Comparison of ENCODE assay signal across 9 cellular contexts in the genomic region with DNA sequence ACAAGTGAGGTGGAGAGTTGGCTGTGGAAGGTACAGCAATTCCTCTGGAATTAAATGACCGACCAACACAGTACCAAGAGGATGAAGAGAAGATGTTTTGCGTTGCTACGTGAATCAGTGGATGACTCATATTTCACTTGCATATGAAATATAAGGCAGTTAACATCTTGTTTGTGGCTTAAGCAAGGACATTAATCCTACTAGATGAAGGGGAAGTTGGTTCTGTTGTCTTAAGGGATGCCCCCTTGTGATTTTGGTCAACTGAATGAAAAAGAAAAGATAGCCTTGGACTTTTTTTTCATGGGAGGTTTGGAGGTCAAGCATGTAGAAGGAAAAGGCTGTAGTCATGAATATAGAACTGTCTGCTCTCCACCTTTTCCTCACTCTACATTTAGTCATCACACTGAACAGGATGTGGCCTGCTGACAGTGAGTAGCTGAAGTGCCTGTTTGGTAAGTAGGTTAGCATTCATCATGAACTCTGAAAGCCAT. TPM values are rescaled to one million over a fixed set of nuclear protein-coding genes. Genes with fewer than 3 reads are reported as not detected.
DNase-seq lines count a peak whose midpoint lies in the region; ATAC-seq and TF ChIP-seq lines count a peak whose summit lies in the region.
"Had no signal": no experiment of that assay in that cellular context is flagged by ENCODE, and none has a peak within 500 bp of the region (broad histone marks: within the 10 kb centered on the region; RNA-seq: fewer than 3 reads in every experiment).

No MANE protein-coding gene starts in this region.

- peaks cover 29% of the 10 kb centered on the region for H3K4me1 Mint-ChIP-seq in activated T-helper 2 cell treated with anti-CD3 and anti-CD28 coated beads, Interferon-gamma antibody, Interleukin-2, Interleukin-4, amounts not matched to agents 10 μg/mL and 5 μg/mL and 100 μg/mL, durations not matched to agents 14 hours and 24 hours and 36 hours (ENCODE audit: low read depth)

- peak overlapping the region; percentile 13 for H3K4me3 Mint-ChIP-seq in activated T-helper 2 cell treated with anti-CD3 and anti-CD28 coated beads, Interferon-gamma antibody, Interleukin-2, Interleukin-4, amounts not matched to agents 10 μg/mL and 5 μg/mL and 100 μg/mL, durations not matched to agents 14 hours and 24 hours and 36 hours (ENCODE audit: low read depth)
- H3K4me3 Mint-ChIP-seq: B cell had no signal

- TF ChIP-seq RAD21 in IMR-90 (IDR thresholded peaks at IDR 0.05; ENCODE audit: low read length): no peak; the same call in 1 of the 2 replicates

- no peaks in the 10 kb centered on the region for H3K27me3 ChIP-seq in IMR-90 (ENCODE audit: control insufficient read depth, insufficient read depth, low read length)

- H3K23ac ChIP-seq in IMR-90 (ENCODE audit: low read depth, low read length): peak overlapping the region; percentile 14; the same call in 1 of the 2 replicates

- no peak overlapping the region for H2BK15ac ChIP-seq in IMR-90 (ENCODE audit: low read depth, low read length)

- H2AK5ac ChIP-seq in IMR-90 (ENCODE audit: low read depth, low read length): no peak overlapping the region

- peak overlapping the region; percentile 36; the same call in 1 of the 2 replicates for H2BK20ac ChIP-seq in IMR-90 (ENCODE audit: low read depth, low read length)

- H4K20me1 ChIP-seq in IMR-90 (ENCODE audit: insufficient read depth, low read length): no peaks in the 10 kb centered on the region

- no peak overlapping the region for H3K27ac ChIP-seq in IMR-90 (ENCODE audit: insufficient read depth, low read length)

- WGBS in IMR-90 (ENCODE audit: extremely low coverage in 2 of 2, insufficient read length in 1 of 2), 2 experiments: no CpG with 5 or more reads among the region's 3 CpGs

- BruUV-seq in IMR-90 (replicated peaks; lab: Mats Ljungman, UMichigan): no TSS peak

- H3K36me3 Mint-ChIP-seq in activated T-helper 2 cell treated with anti-CD3 and anti-CD28 coated beads, Interferon-gamma antibody, Interleukin-2, Interleukin-4, amounts not matched to agents 10 μg/mL and 5 μg/mL and 100 μg/mL, durations not matched to agents 14 hours and 24 hours and 36 hours (ENCODE audit: low read depth): peaks cover 42% of the 10 kb centered on the region

- no peak overlapping the region; the same call in 1 of the 2 replicates for H3K18ac ChIP-seq in IMR-90 (ENCODE audit: low read depth, low read length)

- H3K4me2 ChIP-seq in IMR-90 (ENCODE audit: low read depth, low read length): peak overlapping the region; percentile 37; the same call in 1 of the 2 replicates

- peak overlapping the region; percentile 91 for H3K27ac Mint-ChIP-seq in activated T-helper 2 cell treated with anti-CD3 and anti-CD28 coated beads, Interferon-gamma antibody, Interleukin-2, Interleukin-4, amounts not matched to agents 10 μg/mL and 5 μg/mL and 100 μg/mL, durations not matched to agents 14 hours and 24 hours and 36 hours
- H3K27ac Mint-ChIP-seq: B cell had no signal

- no peak overlapping the region for H3K4me3 ChIP-seq in IMR-90 (ENCODE audit: insufficient read depth, low read depth, low read length)

- no peak for TF ChIP-seq CTCF in IMR-90 (conservative IDR thresholded peaks at IDR 0.05; ENCODE audit: low read depth, low read length)

- H3K79me1 ChIP-seq in IMR-90 (ENCODE audit: low read depth in 1 of 2, low read length in 2 of 2): no peaks in the 10 kb centered on the region

- H2AK9ac ChIP-seq in IMR-90 (replicated peaks; ENCODE audit: low read depth, low read length, poor library complexity): no peak overlapping the region

- H3K36me3 ChIP-seq in IMR-90 (ENCODE audit: control insufficient read depth, insufficient read depth, low read length): peaks cover 18% of the 10 kb centered on the region

- no peak for TF ChIP-seq POLR2A in IMR-90 (IDR thresholded peaks at IDR 0.05; ENCODE audit: low read depth, low read length)

- H2AFZ ChIP-seq in IMR-90 (replicated peaks; ENCODE audit: low read length, poor library complexity): no peak overlapping the region

- H3K9me3 Mint-ChIP-seq in activated T-helper 2 cell treated with anti-CD3 and anti-CD28 coated beads, Interferon-gamma antibody, Interleukin-2, Interleukin-4, amounts not matched to agents 10 μg/mL and 5 μg/mL and 100 μg/mL, durations not matched to agents 14 hours and 24 hours and 36 hours: no peaks in the 10 kb centered on the region

- dilution Hi-C loops in IMR-90 (cut with HindIII; ENCODE audit: low sequenced_read_pairs, unreplicated experiment): no loop called here

- no peak overlapping the region for H3K14ac ChIP-seq in IMR-90 (replicated peaks; ENCODE audit: low read depth, low read length)

- in situ Hi-C loops in IMR-90 (cut with MboI; ENCODE audit: low sequenced_read_pairs): no loop called here

- intact Hi-C loops in IMR-90 (cut with micrococcal nuclease): loop anchor here (5.0 to 10.0 kb wide), 2 partner anchors 149 to 182 kb away; no protein-coding TSS in a partner anchor
- intact Hi-C loops in activated T-helper 2 cell treated with anti-CD3 and anti-CD28 coated beads, Interferon-gamma antibody, Interleukin-2, Interleukin-4, amounts not matched to agents 10 μg/mL and 5 μg/mL and 100 μg/mL, durations not matched to agents 14 hours and 24 hours and 36 hours (cut with micrococcal nuclease): loop anchor here (1.0 to 10.0 kb wide), 8 partner anchors 16 to 633 kb away; partner anchors contain the start of genes PUM3 and VLDLR

- POLR2A ChIA-PET in IMR-90 (lab: Charles Lee; ENCODE audit: unreplicated experiment): no interaction called here

- H3K4ac ChIP-seq in IMR-90 (ENCODE audit: low read depth, low read length): no peak overlapping the region

- H3K9ac ChIP-seq in IMR-90 (ENCODE audit: low read depth, low read length): no peak overlapping the region

- H4K91ac ChIP-seq in IMR-90 (ENCODE audit: insufficient read depth, low read depth, low read length): no peak overlapping the region

- H3K9me1 ChIP-seq in IMR-90 (ENCODE audit: insufficient read depth, low read length): peaks cover 3% of the 10 kb centered on the region; the same call in 1 of the 2 replicates

- no peak overlapping the region for H3K56ac ChIP-seq in IMR-90 (ENCODE audit: extremely low read depth, insufficient read depth, low read length)

- H4K8ac ChIP-seq in IMR-90 (ENCODE audit: low read depth in 2 of 2, low read length in 2 of 2): no peak overlapping the region

- H4K5ac ChIP-seq in IMR-90 (ENCODE audit: low read depth, low read length): no peak overlapping the region

- peaks cover 4% of the 10 kb centered on the region; the same call in 1 of the 2 replicates for H3K4me1 ChIP-seq in IMR-90 (ENCODE audit: control insufficient read depth, insufficient read depth, low read length)

- H3K27me3 Mint-ChIP-seq in activated T-helper 2 cell treated with anti-CD3 and anti-CD28 coated beads, Interferon-gamma antibody, Interleukin-2, Interleukin-4, amounts not matched to agents 10 μg/mL and 5 μg/mL and 100 μg/mL, durations not matched to agents 14 hours and 24 hours and 36 hours (ENCODE audit: low read depth): no peaks in the 10 kb centered on the region

- CTCF ChIA-PET in IMR-90 (lab: Yijun Ruan, JAX): no interaction called here

- ATAC-seq in IMR-90 (ENCODE audit: low read depth): peak; percentile 92

- no peaks in the 10 kb centered on the region for H3K9me3 ChIP-seq in IMR-90 (ENCODE audit: control insufficient read depth, insufficient read depth, low read length)

- peak; percentile 20 for DNase-seq in NK-92 treated with Interleukin-12 subunit alpha and Interleukin-12 subunit beta, amount 100 ng/mL, for 24 hours (lab: John Stamatoyannopoulos, UW)
- DNase-seq in NK-92 (lab: John Stamatoyannopoulos, UW; ENCODE audit: unreplicated experiment) (no peak), IMR-90 (peak; percentile 96), islet precursor cell (peak; percentile 58), NCI-H1694 (lab: John Stamatoyannopoulos, UW) (no peak), iPS-NIHi7 (ENCODE audit: extremely low spot score) (no peak), NCI-H82 treated with DMSO at 0.1 percent for 48 hours (lab: John Stamatoyannopoulos, UW; ENCODE audit: unreplicated experiment) (no peak)
- peak; percentile 40 for DNase-seq in activated T-helper 2 cell treated with anti-CD3 and anti-CD28 coated beads, Interferon-gamma antibody, Interleukin-2, Interleukin-4, amounts not matched to agents 10 μg/mL and 5 μg/mL and 100 μg/mL, durations not matched to agents 14 hours and 24 hours and 36 hours (ENCODE audit: low spot score)

- H2BK5ac ChIP-seq in IMR-90 (ENCODE audit: low read depth, low read length, poor library complexity, severe bottlenecking): peak overlapping the region; percentile 73

- H2BK120ac ChIP-seq in IMR-90 (ENCODE audit: low read depth, low read length): peak overlapping the region; percentile 47; the same call in 1 of the 2 replicates

TF ChIP-seq in IMR-90, 13 proteins besides CTCF, POLR2A, EP300 and RAD21:
- TF ChIP-seq RCOR1 (IDR thresholded peaks at IDR 0.05; ENCODE audit: insufficient replicate concordance, low read length) (no peak), MAZ (IDR thresholded peaks at IDR 0.05; ENCODE audit: borderline replicate concordance, low read depth, low read length) (no peak), FOS (IDR thresholded peaks at IDR 0.05; ENCODE audit: low read depth, low read length) (peak; percentile 94), BHLHE40 (IDR thresholded peaks at IDR 0.05; ENCODE audit: low read depth, low read length) (peak; percentile 22; the same call in 1 of the 2 replicates), CEBPB (IDR thresholded peaks at IDR 0.05; ENCODE audit: low read depth, low read length) (peak; percentile 71)

RNA-seq across cellular contexts. Expression of gene VLDLR, which starts 33.9 kb away (rescaled TPM):
- total RNA-seq in IMR-90 (2012; rRNA removed): 8.3 and 9.0 TPM in 2 replicates
- polyA plus RNA-seq in IMR-90 (2012; rRNA removed): 8.3 and 10.2 TPM in 2 replicates
- 4.2 and 5.7 TPM in 2 replicates for polyA plus RNA-seq in IMR-90 (2012; cell fraction: cytosol; rRNA removed)
- polyA plus RNA-seq in IMR-90 (2012; cell fraction: nucleus; rRNA removed; ENCODE audit: low replicate concordance): 5.6 and 17.1 TPM in 2 replicates
- total RNA-seq in activated T-helper 2 cell treated with anti-CD3 and anti-CD28 coated beads, Interferon-gamma antibody, Interleukin-2, Interleukin-4, amounts not matched to agents 10 μg/mL and 5 μg/mL and 100 μg/mL, durations not matched to agents 14 hours and 24 hours and 36 hours: 12.6 and 12.8 TPM in 2 replicates
- total RNA-seq: B cell had no signal

Comparison
In these comparisons a context has a peak if more than half of its experiments do, and no peak if none do; other contexts are left out.
1. DNase-seq: peak in NK-92 treated with Interleukin-12 subunit alpha and Interleukin-12 subunit beta, amount 100 ng/mL, for 24 hours (single experiment), IMR-90 (single experiment), activated T-helper 2 cell treated with anti-CD3 and anti-CD28 coated beads, Interferon-gamma antibody, Interleukin-2, Interleukin-4, amounts not matched to agents 10 μg/mL and 5 μg/mL and 100 μg/mL, durations not matched to agents 14 hours and 24 hours and 36 hours (single experiment) and islet precursor cell (single experiment); none in NK-92 (single experiment), NCI-H1694 (single experiment), iPS-NIHi7 (single experiment) and NCI-H82 treated with DMSO at 0.1 percent for 48 hours (single experiment).